In genomic region chr3:189734061-189734460, GRCh38 we compare ENCODE assay signal across 35 cellular contexts.
DNase-seq lines count a peak whose midpoint lies in the region; ATAC-seq and TF ChIP-seq lines count a peak whose summit lies in the region.
"Had no signal": no experiment of that assay in that cellular context is flagged by ENCODE, and none has a peak within 500 bp of the region (broad histone marks: within the 10 kb centered on the region; RNA-seq: fewer than 3 reads in every experiment).

No MANE protein-coding gene starts in this region.

- no peaks in the 10 kb centered on the region for H3K36me3 Mint-ChIP-seq in activated naive CD8-positive, alpha-beta T cell treated with anti-CD3 and anti-CD28 coated beads, Interleukin-2, amount 50 U/mL, for 24 hours (ENCODE audit: low read depth)
- H3K36me3 Mint-ChIP-seq: CD14-positive monocyte; CD4-positive, alpha-beta memory T cell; CD4-positive, CD25-positive, alpha-beta regulatory T cell; CD8-positive, alpha-beta T cell had no signal

- ATAC-seq in right cardiac atrium (no peak), Right ventricle myocardium superior (ENCODE audit: poor library complexity) (no peak), lower lobe of right lung (no peak), upper lobe of right lung (no peak), HG03139 (IDR thresholded peaks at IDR 0.05; ENCODE audit: unreplicated experiment) (no peak), GM21515 (IDR thresholded peaks at IDR 0.05; ENCODE audit: unreplicated experiment) (no peak)
- no peak for ATAC-seq in activated naive CD8-positive, alpha-beta T cell treated with anti-CD3 and anti-CD28 coated beads, Interleukin-2, amount 50 U/mL, for 24 hours
- ATAC-seq: A549; CD8-positive, alpha-beta T cell had no signal

- H3K27me3 Mint-ChIP-seq in activated naive CD8-positive, alpha-beta T cell treated with anti-CD3 and anti-CD28 coated beads, Interleukin-2, amount 50 U/mL, for 24 hours = peaks cover 2% of the 10 kb centered on the region
- H3K27me3 Mint-ChIP-seq: B cell; CD4-positive, alpha-beta memory T cell; CD4-positive, alpha-beta T cell; CD8-positive, alpha-beta memory T cell had no signal

- peak in 2 of 3 donors; percentile 21 to 24 for DNase-seq in right cardiac atrium
- DNase-seq in Right ventricle myocardium superior = no peak
- peak; percentile 63 for DNase-seq in lower lobe of right lung
- peak; percentile 25 to 35 for DNase-seq in thyroid gland
- DNase-seq in upper lobe of right lung = peak; percentile 69
- DNase-seq in activated naive CD8-positive, alpha-beta T cell treated with anti-CD3 and anti-CD28 coated beads, Interleukin-2, amount 50 U/mL, for 24 hours = no peak
- DNase-seq: 8988T; ACHN; AML-193; BE2C; C1 segment of cervical spinal cord; Caco-2; Calu3; CD4-positive, alpha-beta memory T cell; CD4-positive, alpha-beta T cell; CD4-positive, CD25-positive, alpha-beta regulatory T cell; CD8-positive, alpha-beta memory T cell; CD8-positive, alpha-beta T cell; COR-L47; DMS 273 treated with DMSO at 0.1 percent for 48 hours; DMS153; DMS53; DMS79; DMS79 treated with DMSO at 0.1 percent for 48 hours; DND-41; EL had no signal

- H3K4me3 ChIP-seq in right cardiac atrium (ENCODE audit: low read length) = no peak overlapping the region
- H3K4me3 ChIP-seq in lower lobe of right lung = no peak overlapping the region
- H3K4me3 ChIP-seq in thyroid gland (replicated peaks in 1 of 3) = no peak overlapping the region
- H3K4me3 ChIP-seq in upper lobe of right lung = no peak overlapping the region
- H3K4me3 ChIP-seq: A549; BLaER1; BLaER1 treated with 17β-estradiol and CSF1 and Interleukin-3, amounts not matched to agents 10 nM and 100 nM had no signal

- TF ChIP-seq CTCF in lower lobe of right lung (IDR thresholded peaks at IDR 0.05) (no peak), thyroid gland (IDR thresholded peaks at IDR 0.05) (no peak), upper lobe of right lung (IDR thresholded peaks at IDR 0.05) (no peak)

- H3K4me1 ChIP-seq in right cardiac atrium (ENCODE audit: control insufficient read depth, insufficient read depth, low read length) = no peaks in the 10 kb centered on the region
- no peaks in the 10 kb centered on the region for H3K4me1 ChIP-seq in lower lobe of right lung
- no peaks in the 10 kb centered on the region for H3K4me1 ChIP-seq in thyroid gland
- H3K4me1 ChIP-seq in upper lobe of right lung = no peaks in the 10 kb centered on the region
- H3K4me1 ChIP-seq: A549; BE2C; BLaER1; BLaER1 treated with 17β-estradiol and CSF1 and Interleukin-3, amounts not matched to agents 10 nM and 100 nM; Caco-2 had no signal

- H3K27me3 ChIP-seq in right cardiac atrium (ENCODE audit: control insufficient read depth, insufficient read depth) = no peaks in the 10 kb centered on the region
- H3K27me3 ChIP-seq in lower lobe of right lung (ENCODE audit: low read depth) = no peaks in the 10 kb centered on the region
- no peaks in the 10 kb centered on the region for H3K27me3 ChIP-seq in thyroid gland
- H3K27me3 ChIP-seq in upper lobe of right lung = no peaks in the 10 kb centered on the region
- H3K27me3 ChIP-seq: BE2C; BLaER1; BLaER1 treated with 17β-estradiol and CSF1 and Interleukin-3, amounts not matched to agents 10 nM and 100 nM had no signal

- no peak overlapping the region for H3K4me3 Mint-ChIP-seq in activated naive CD8-positive, alpha-beta T cell treated with anti-CD3 and anti-CD28 coated beads, Interleukin-2, amount 50 U/mL, for 24 hours
- H3K4me3 Mint-ChIP-seq: B cell; CD14-positive monocyte; CD4-positive, alpha-beta memory T cell; CD4-positive, alpha-beta T cell; CD4-positive, CD25-positive, alpha-beta regulatory T cell; CD8-positive, alpha-beta T cell had no signal

- no peak for TF ChIP-seq POLR2A in thyroid gland (IDR thresholded peaks at IDR 0.05)

- no peaks in the 10 kb centered on the region for H3K36me3 ChIP-seq in lower lobe of right lung
- no peaks in the 10 kb centered on the region for H3K36me3 ChIP-seq in thyroid gland
- no peaks in the 10 kb centered on the region for H3K36me3 ChIP-seq in upper lobe of right lung
- H3K36me3 ChIP-seq: BE2C; BLaER1; BLaER1 treated with 17β-estradiol and CSF1 and Interleukin-3, amounts not matched to agents 10 nM and 100 nM had no signal

- no peaks in the 10 kb centered on the region for H3K9me3 ChIP-seq in right cardiac atrium (ENCODE audit: control insufficient read depth, low read length)
- H3K9me3 ChIP-seq in lower lobe of right lung = no peaks in the 10 kb centered on the region
- no peaks in the 10 kb centered on the region for H3K9me3 ChIP-seq in thyroid gland
- no peaks in the 10 kb centered on the region for H3K9me3 ChIP-seq in upper lobe of right lung
- H3K9me3 ChIP-seq: A549; BE2C; BLaER1; BLaER1 treated with 17β-estradiol and CSF1 and Interleukin-3, amounts not matched to agents 10 nM and 100 nM; Caco-2 had no signal

- intact Hi-C loops in right cardiac atrium (cut with DNase I) (no loop called here), Right ventricle myocardium superior (cut with DNase I) (no loop called here), lower lobe of right lung (cut with DNase I) (no loop called here), thyroid gland (cut with DNase I) (no loop called here), upper lobe of right lung (cut with DNase I) (no loop called here)

- H3K4me1 Mint-ChIP-seq in activated naive CD8-positive, alpha-beta T cell treated with anti-CD3 and anti-CD28 coated beads, Interleukin-2, amount 50 U/mL, for 24 hours = peaks cover 2% of the 10 kb centered on the region
- H3K4me1 Mint-ChIP-seq: B cell; CD14-positive monocyte; CD8-positive, alpha-beta memory T cell had no signal

- H3K27ac ChIP-seq in right cardiac atrium (ENCODE audit: low read length) (no peak overlapping the region), lower lobe of right lung (no peak overlapping the region), thyroid gland (no peak overlapping the region), upper lobe of right lung (no peak overlapping the region)
- H3K27ac ChIP-seq: 22Rv1; A549; BLaER1; BLaER1 treated with 17β-estradiol and CSF1 and Interleukin-3, amounts not matched to agents 10 nM and 100 nM; C4-2B had no signal

- no peak overlapping the region for H3K27ac Mint-ChIP-seq in activated naive CD8-positive, alpha-beta T cell treated with anti-CD3 and anti-CD28 coated beads, Interleukin-2, amount 50 U/mL, for 24 hours
- H3K27ac Mint-ChIP-seq: B cell; CD4-positive, alpha-beta memory T cell; CD4-positive, alpha-beta T cell; CD4-positive, CD25-positive, alpha-beta regulatory T cell; CD8-positive, alpha-beta T cell had no signal

- H3K9me3 Mint-ChIP-seq in activated naive CD8-positive, alpha-beta T cell treated with anti-CD3 and anti-CD28 coated beads, Interleukin-2, amount 50 U/mL, for 24 hours = peaks cover 6% of the 10 kb centered on the region
- H3K9me3 Mint-ChIP-seq: CD4-positive, alpha-beta T cell; CD8-positive, alpha-beta memory T cell; CD8-positive, alpha-beta T cell had no signal

- WGBS in right cardiac atrium = 92% methylated on average over 6 of the region's 6 CpGs
- WGBS in thyroid gland, 2 donors = 51 to 55% methylated on average over 6 of the region's 6 CpGs

Comparison
In these comparisons a context has a peak if more than half of its experiments do, and no peak if none do; other contexts are left out.
1. DNase-seq: peak in right cardiac atrium (2 of 3), lower lobe of right lung (single experiment), thyroid gland (2 of 2) and upper lobe of right lung (single experiment); none in Right ventricle myocardium superior (single experiment) and activated naive CD8-positive, alpha-beta T cell treated with anti-CD3 and anti-CD28 coated beads, Interleukin-2, amount 50 U/mL, for 24 hours (single experiment).